ENCODE assay signal across 1 cellular context in genomic region chr6:148769304-148769968, GRCh38.
TF ChIP-seq lines count a peak whose summit lies in the region.

No MANE protein-coding gene starts in this region.

TF ChIP-seq in K562, 482 proteins besides CTCF, POLR2A, EP300 and RAD21:
- TF ChIP-seq ZNF395 (CRISPR knock-in tag; IDR thresholded peaks at IDR 0.05) (no peak), ZNF586 (CRISPR knock-in tag; conservative IDR thresholded peaks at IDR 0.05) (no peak), CHD7 (IDR thresholded peaks at IDR 0.05; ENCODE audit: low read depth, low read length) (no peak), HNRNPK (IDR thresholded peaks at IDR 0.05; ENCODE audit: low read depth, low read length, poor library complexity, severe bottlenecking) (no peak), COPS2 (conservative IDR thresholded peaks at IDR 0.05) (no peak), ZFP36 (IDR thresholded peaks at IDR 0.05; ENCODE audit: low read depth, low read length, partially characterized antibody) (peak; percentile 39), NR2F6 (CRISPR knock-in tag; IDR thresholded peaks at IDR 0.05) (no peak), ZZZ3 (IDR thresholded peaks at IDR 0.05) (no peak), RBM25 (IDR thresholded peaks at IDR 0.05; ENCODE audit: low read depth, low read length, severe bottlenecking) (peak; percentile 76), RBM14 (IDR thresholded peaks at IDR 0.05; ENCODE audit: borderline replicate concordance, insufficient read depth, low read depth, low read length) (no peak), BMI1 (IDR thresholded peaks at IDR 0.05; ENCODE audit: low read length) (no peak)
